Comparison of ENCODE assay signal across 14 cellular contexts in genomic region chr11:24781288-24781687, GRCh38.
DNase-seq lines count a peak whose midpoint lies in the region; ATAC-seq and TF ChIP-seq lines count a peak whose summit lies in the region.
"Had no signal": no experiment of that assay in that cellular context is flagged by ENCODE, and none has a peak within 500 bp of the region (broad histone marks: within the 10 kb centered on the region; RNA-seq: fewer than 3 reads in every experiment).

No MANE protein-coding gene starts in this region.

- H3K36me3 ChIP-seq in OCI-LY1 (ENCODE audit: insufficient read depth, low read length), result no peaks in the 10 kb centered on the region
- H3K36me3 ChIP-seq in endodermal cell (ENCODE audit: control insufficient read depth, insufficient read depth, low read length), result no peaks in the 10 kb centered on the region
- H3K36me3 ChIP-seq in gastroesophageal sphincter, result no peaks in the 10 kb centered on the region
- H3K36me3 ChIP-seq: BLaER1 had no signal

- in situ Hi-C loops in GM13977 (cut with MboI; ENCODE audit: low pct_unique_long_range_greater_than_20kb, low sequenced_read_pairs, unreplicated experiment), result no loop called here

- no peak for DNase-seq in GM13977 (ENCODE audit: low spot score)
- DNase-seq in endodermal cell, result no peak
- DNase-seq in retinal pigment epithelial cell (ENCODE audit: low read depth), result no peak
- no peak for DNase-seq in LoVo (ENCODE audit: low spot score)
- DNase-seq in globus pallidus (ENCODE audit: low spot score), result no peak
- DNase-seq: NCI-H1436 treated with DMSO at 0.1 percent for 48 hours, NCI-H2081, NCI-H345, NCI-H526 treated with DMSO at 0.1 percent for 48 hours, SHP77, T-helper 2 cell had no signal

- no peaks in the 10 kb centered on the region for H4K20me1 ChIP-seq in OCI-LY1 (ENCODE audit: insufficient read depth, low read length)
- H4K20me1 ChIP-seq: BLaER1 had no signal

- H3K79me2 ChIP-seq in OCI-LY1 (ENCODE audit: insufficient read depth, low read length), result no peaks in the 10 kb centered on the region

- H3K27ac Mint-ChIP-seq in endodermal cell, result no peak overlapping the region

- no peaks in the 10 kb centered on the region for H3K4me1 ChIP-seq in OCI-LY1 (ENCODE audit: insufficient read depth, low read length, severe bottlenecking)
- no peaks in the 10 kb centered on the region for H3K4me1 ChIP-seq in endodermal cell (ENCODE audit: control insufficient read depth, insufficient read depth, low read length)
- no peaks in the 10 kb centered on the region for H3K4me1 ChIP-seq in gastroesophageal sphincter
- H3K4me1 ChIP-seq: BLaER1 had no signal

- H3K27ac ChIP-seq in OCI-LY1 (ENCODE audit: low read depth, low read length, poor library complexity, severe bottlenecking) (no peak overlapping the region), endodermal cell (ENCODE audit: low read depth, low read length) (no peak overlapping the region), gastroesophageal sphincter (no peak overlapping the region)
- H3K27ac ChIP-seq: BLaER1 had no signal

- H3K9me3 ChIP-seq in OCI-LY1 (ENCODE audit: low read length), result no peaks in the 10 kb centered on the region
- no peaks in the 10 kb centered on the region for H3K9me3 ChIP-seq in endodermal cell (ENCODE audit: control insufficient read depth, low read length)
- no peaks in the 10 kb centered on the region for H3K9me3 ChIP-seq in gastroesophageal sphincter
- H3K9me3 ChIP-seq: BLaER1 had no signal

- TF ChIP-seq CTCF in GM13977 (IDR thresholded peaks at IDR 0.05; ENCODE audit: extremely low read depth, insufficient read depth, missing control alignments) (peak; percentile 6), OCI-LY1 (IDR thresholded peaks at IDR 0.05; ENCODE audit: low read length) (peak; percentile 31; the same call in 1 of the 2 replicates), endodermal cell (conservative IDR thresholded peaks at IDR 0.05) (peak; percentile 55), retinal pigment epithelial cell (conservative IDR thresholded peaks at IDR 0.05; ENCODE audit: low read depth, low read length) (peak; percentile 35), gastroesophageal sphincter (IDR thresholded peaks at IDR 0.05) (no peak)

- H3K27me3 ChIP-seq in OCI-LY1 (ENCODE audit: insufficient read depth, low read length), result no peaks in the 10 kb centered on the region
- H3K27me3 ChIP-seq in endodermal cell (ENCODE audit: control insufficient read depth, insufficient read depth, low read length, poor library complexity, severe bottlenecking), result no peaks in the 10 kb centered on the region
- no peaks in the 10 kb centered on the region for H3K27me3 ChIP-seq in gastroesophageal sphincter
- H3K27me3 ChIP-seq: BLaER1 had no signal

- no peak overlapping the region for H3K9ac ChIP-seq in OCI-LY1 (ENCODE audit: low read length)
- H3K9ac ChIP-seq in endodermal cell (ENCODE audit: extremely low read depth, low read length, poor library complexity, severe bottlenecking), result no peak overlapping the region
- H3K9ac ChIP-seq: BLaER1 had no signal

- H2AFZ ChIP-seq in OCI-LY1 (ENCODE audit: low read length), result no peak overlapping the region

- H3K9me2 ChIP-seq in OCI-LY1 (ENCODE audit: low read depth, low read length), result no peaks in the 10 kb centered on the region

- H3K4me3 Mint-ChIP-seq in endodermal cell, result no peak overlapping the region

- ATAC-seq in gastroesophageal sphincter, result no peak

- no peak overlapping the region for H3K4me2 ChIP-seq in OCI-LY1 (ENCODE audit: low read length)
- H3K4me2 ChIP-seq: BLaER1 had no signal

- no peak for TF ChIP-seq EP300 in gastroesophageal sphincter (IDR thresholded peaks at IDR 0.05)

- H3K9me3 Mint-ChIP-seq in endodermal cell, result no peaks in the 10 kb centered on the region

- no peaks in the 10 kb centered on the region for H3K4me1 Mint-ChIP-seq in endodermal cell

- no peak overlapping the region for H3K4me3 ChIP-seq in OCI-LY1 (ENCODE audit: low read depth, low read length, poor library complexity, severe bottlenecking)
- no peak overlapping the region for H3K4me3 ChIP-seq in endodermal cell (ENCODE audit: low read length)
- H3K4me3 ChIP-seq in retinal pigment epithelial cell (ENCODE audit: low read length), result no peak overlapping the region
- no peak overlapping the region for H3K4me3 ChIP-seq in gastroesophageal sphincter
- H3K4me3 ChIP-seq: BLaER1 had no signal

- no peaks in the 10 kb centered on the region for H3F3A ChIP-seq in OCI-LY1 (ENCODE audit: insufficient read depth, low read length)

- H3K36me3 Mint-ChIP-seq in endodermal cell (ENCODE audit: low read depth), result no peaks in the 10 kb centered on the region

- no peaks in the 10 kb centered on the region for H3K27me3 Mint-ChIP-seq in endodermal cell (ENCODE audit: insufficient read depth)

- TF ChIP-seq POLR2A in gastroesophageal sphincter (IDR thresholded peaks at IDR 0.05), result no peak

Comparison
In these comparisons a context has a peak if more than half of its experiments do, and no peak if none do; other contexts are left out.
1. CTCF ChIP-seq: peak in GM13977 (single experiment), OCI-LY1 (single experiment), endodermal cell (single experiment) and retinal pigment epithelial cell (single experiment); none in gastroesophageal sphincter (0 of 4).